Comparison of ENCODE assay signal across 1 cellular context in genomic region chr18:23847321-23847986, GRCh38.
TF ChIP-seq lines count a peak whose summit lies in the region.

No MANE protein-coding gene starts in this region.

TF ChIP-seq in HepG2, 621 proteins besides CTCF, POLR2A, EP300 and RAD21 (continued from another document and continues in another):
- TF ChIP-seq TARDBP (CRISPR knock-in tag; IDR thresholded peaks at IDR 0.05): no peak
- TF ChIP-seq KDM5A (IDR thresholded peaks at IDR 0.05; ENCODE audit: borderline replicate concordance, low read length): no peak
- TF ChIP-seq ZNF274 (CRISPR knock-in tag; IDR thresholded peaks at IDR 0.05): no peak
- no peak for TF ChIP-seq HES4 (CRISPR knock-in tag; IDR thresholded peaks at IDR 0.05; ENCODE audit: borderline replicate concordance)
- no peak for TF ChIP-seq RORA (CRISPR knock-in tag; IDR thresholded peaks at IDR 0.05)
- no peak for TF ChIP-seq ZBTB4 (CRISPR knock-in tag; IDR thresholded peaks at IDR 0.05; ENCODE audit: borderline replicate concordance)
- no peak for TF ChIP-seq MAFG (CRISPR knock-in tag; IDR thresholded peaks at IDR 0.05)
- TF ChIP-seq, protein P1, sequence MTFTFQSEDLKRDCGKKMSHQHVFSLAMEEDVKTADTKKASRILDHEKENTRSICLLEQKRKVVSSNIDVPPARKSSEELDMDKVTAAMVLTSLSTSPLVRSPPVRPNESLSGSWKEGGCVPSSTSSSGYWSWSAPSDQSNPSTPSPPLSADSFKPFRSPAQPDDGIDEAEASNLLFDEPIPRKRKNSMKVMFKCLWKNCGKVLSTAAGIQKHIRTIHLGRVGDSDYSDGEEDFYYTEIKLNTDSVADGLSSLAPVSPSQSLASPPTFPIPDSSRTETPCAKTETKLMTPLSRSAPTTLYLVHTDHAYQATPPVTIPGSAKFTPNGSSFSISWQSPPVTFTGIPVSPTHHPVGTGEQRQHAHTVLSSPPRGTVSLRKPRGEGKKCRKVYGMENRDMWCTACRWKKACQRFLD (CRISPR knock-in tag; IDR thresholded peaks at IDR 0.05; ENCODE audit: borderline replicate concordance): no peak
- no peak for TF ChIP-seq MED8 (CRISPR knock-in tag; IDR thresholded peaks at IDR 0.05; ENCODE audit: insufficient replicate concordance)
- TF ChIP-seq IKZF1 (IDR thresholded peaks at IDR 0.05): no peak
- TF ChIP-seq ZNF687 (CRISPR knock-in tag; IDR thresholded peaks at IDR 0.05): peak; percentile 65
- no peak for TF ChIP-seq THAP7 (CRISPR knock-in tag; IDR thresholded peaks at IDR 0.05)
- no peak for TF ChIP-seq ELF3 (CRISPR knock-in tag; IDR thresholded peaks at IDR 0.05)
- TF ChIP-seq TCF12 (IDR thresholded peaks at IDR 0.05): no peak
- TF ChIP-seq TCF12 (CRISPR knock-in tag; IDR thresholded peaks at IDR 0.05): no peak
- TF ChIP-seq THAP9 (CRISPR knock-in tag; IDR thresholded peaks at IDR 0.05; ENCODE audit: borderline replicate concordance): no peak
- TF ChIP-seq KDM5B (CRISPR knock-in tag; IDR thresholded peaks at IDR 0.05; ENCODE audit: borderline replicate concordance): no peak
- no peak for TF ChIP-seq EZH2 (conservative IDR thresholded peaks at IDR 0.05; ENCODE audit: low read depth, low read length)
- TF ChIP-seq REST (IDR thresholded peaks at IDR 0.05; ENCODE audit: borderline replicate concordance in 1 of 2, low read depth in 1 of 2, low read length in 2 of 2): no peak
- TF ChIP-seq ZFAT (CRISPR knock-in tag; conservative IDR thresholded peaks at IDR 0.05): no peak
- 0 out of 2 replicates have a peak, but pooled peaks have one; percentile 21 for TF ChIP-seq DMAP1 (CRISPR knock-in tag; IDR thresholded peaks at IDR 0.05)
- TF ChIP-seq ZNF350 (CRISPR knock-in tag; IDR thresholded peaks at IDR 0.05; ENCODE audit: borderline replicate concordance, low read depth): 0 out of 2 replicates have a peak, but pooled peaks have one; percentile 23
- peak; percentile 40; the same call in 1 of the 2 replicates for TF ChIP-seq PITX1 (CRISPR knock-in tag; IDR thresholded peaks at IDR 0.05)
- TF ChIP-seq CEBPB (IDR thresholded peaks at IDR 0.05; ENCODE audit: borderline replicate concordance, low read depth, low read length): no peak
- no peak for TF ChIP-seq HDAC2 (CRISPR knock-in tag; IDR thresholded peaks at IDR 0.05)
- no peak for TF ChIP-seq KLF12 (CRISPR knock-in tag; IDR thresholded peaks at IDR 0.05; ENCODE audit: borderline replicate concordance)
- no peak for TF ChIP-seq TRIM24 (CRISPR knock-in tag; IDR thresholded peaks at IDR 0.05)
- TF ChIP-seq ZNF207 (IDR thresholded peaks at IDR 0.05; ENCODE audit: borderline replicate concordance): no peak
- TF ChIP-seq ZNF777 (CRISPR knock-in tag; IDR thresholded peaks at IDR 0.05): no peak
- no peak for TF ChIP-seq ZNF772 (CRISPR knock-in tag; IDR thresholded peaks at IDR 0.05)
- TF ChIP-seq SP4 (CRISPR knock-in tag; IDR thresholded peaks at IDR 0.05): no peak
- TF ChIP-seq TAF15 (IDR thresholded peaks at IDR 0.05; ENCODE audit: low read depth, low read length, poor library complexity, severe bottlenecking): no peak
- no peak for TF ChIP-seq MED13 (CRISPR knock-in tag; IDR thresholded peaks at IDR 0.05)
- TF ChIP-seq SIN3A (IDR thresholded peaks at IDR 0.05; ENCODE audit: borderline replicate concordance, low read depth, low read length): no peak
- no peak for TF ChIP-seq ZFP37 (CRISPR knock-in tag; IDR thresholded peaks at IDR 0.05; ENCODE audit: borderline replicate concordance)
- TF ChIP-seq ZNF354B (CRISPR knock-in tag; IDR thresholded peaks at IDR 0.05): no peak
- TF ChIP-seq POLR2G (IDR thresholded peaks at IDR 0.05; ENCODE audit: low read depth, low read length): no peak
- TF ChIP-seq, protein P2, sequence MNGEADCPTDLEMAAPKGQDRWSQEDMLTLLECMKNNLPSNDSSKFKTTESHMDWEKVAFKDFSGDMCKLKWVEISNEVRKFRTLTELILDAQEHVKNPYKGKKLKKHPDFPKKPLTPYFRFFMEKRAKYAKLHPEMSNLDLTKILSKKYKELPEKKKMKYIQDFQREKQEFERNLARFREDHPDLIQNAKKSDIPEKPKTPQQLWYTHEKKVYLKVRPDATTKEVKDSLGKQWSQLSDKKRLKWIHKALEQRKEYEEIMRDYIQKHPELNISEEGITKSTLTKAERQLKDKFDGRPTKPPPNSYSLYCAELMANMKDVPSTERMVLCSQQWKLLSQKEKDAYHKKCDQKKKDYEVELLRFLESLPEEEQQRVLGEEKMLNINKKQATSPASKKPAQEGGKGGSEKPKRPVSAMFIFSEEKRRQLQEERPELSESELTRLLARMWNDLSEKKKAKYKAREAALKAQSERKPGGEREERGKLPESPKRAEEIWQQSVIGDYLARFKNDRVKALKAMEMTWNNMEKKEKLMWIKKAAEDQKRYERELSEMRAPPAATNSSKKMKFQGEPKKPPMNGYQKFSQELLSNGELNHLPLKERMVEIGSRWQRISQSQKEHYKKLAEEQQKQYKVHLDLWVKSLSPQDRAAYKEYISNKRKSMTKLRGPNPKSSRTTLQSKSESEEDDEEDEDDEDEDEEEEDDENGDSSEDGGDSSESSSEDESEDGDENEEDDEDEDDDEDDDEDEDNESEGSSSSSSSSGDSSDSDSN (CRISPR knock-in tag; IDR thresholded peaks at IDR 0.05): 0 out of 2 replicates have a peak, but pooled peaks have one; percentile 31
- no peak for TF ChIP-seq TBL1XR1 (IDR thresholded peaks at IDR 0.05; ENCODE audit: borderline replicate concordance, low read length, partially characterized antibody)
- no peak for TF ChIP-seq FOXA3 (CRISPR knock-in tag; IDR thresholded peaks at IDR 0.05)
- TF ChIP-seq BHLHE40 (IDR thresholded peaks at IDR 0.05; ENCODE audit: low read length): peak; percentile 74
- no peak for TF ChIP-seq HDAC6 (IDR thresholded peaks at IDR 0.05; ENCODE audit: low read depth, low read length)
- TF ChIP-seq, protein P3, sequence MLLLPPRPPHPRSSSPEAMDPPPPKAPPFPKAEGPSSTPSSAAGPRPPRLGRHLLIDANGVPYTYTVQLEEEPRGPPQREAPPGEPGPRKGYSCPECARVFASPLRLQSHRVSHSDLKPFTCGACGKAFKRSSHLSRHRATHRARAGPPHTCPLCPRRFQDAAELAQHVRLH (CRISPR knock-in tag; IDR thresholded peaks at IDR 0.05; ENCODE audit: borderline replicate concordance, low read depth): no peak
- no peak for TF ChIP-seq ZNF296 (CRISPR knock-in tag; conservative IDR thresholded peaks at IDR 0.05)
- TF ChIP-seq, protein P4, sequence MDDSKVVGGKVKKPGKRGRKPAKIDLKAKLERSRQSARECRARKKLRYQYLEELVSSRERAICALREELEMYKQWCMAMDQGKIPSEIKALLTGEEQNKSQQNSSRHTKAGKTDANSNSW (CRISPR knock-in tag; IDR thresholded peaks at IDR 0.05; ENCODE audit: borderline replicate concordance): no peak
- no peak for TF ChIP-seq KDM4B (CRISPR knock-in tag; IDR thresholded peaks at IDR 0.05)
- TF ChIP-seq NR2F6 (IDR thresholded peaks at IDR 0.05): peak; percentile 43
- TF ChIP-seq NR2F6 (CRISPR knock-in tag; IDR thresholded peaks at IDR 0.05): peak; percentile 43; the same call in 1 of the 2 replicates
- TF ChIP-seq GTF3A (CRISPR knock-in tag; conservative IDR thresholded peaks at IDR 0.05): no peak
- TF ChIP-seq NR2F1 (CRISPR knock-in tag; IDR thresholded peaks at IDR 0.05): peak; percentile 14 to 52; a peak in 2 of 4 replicates
- no peak for TF ChIP-seq ZNF34 (CRISPR knock-in tag; IDR thresholded peaks at IDR 0.05; ENCODE audit: borderline replicate concordance)
- no peak for TF ChIP-seq EED (CRISPR knock-in tag; IDR thresholded peaks at IDR 0.05)
